ENCODE assay signal across 22 cellular contexts in the genomic region with DNA sequence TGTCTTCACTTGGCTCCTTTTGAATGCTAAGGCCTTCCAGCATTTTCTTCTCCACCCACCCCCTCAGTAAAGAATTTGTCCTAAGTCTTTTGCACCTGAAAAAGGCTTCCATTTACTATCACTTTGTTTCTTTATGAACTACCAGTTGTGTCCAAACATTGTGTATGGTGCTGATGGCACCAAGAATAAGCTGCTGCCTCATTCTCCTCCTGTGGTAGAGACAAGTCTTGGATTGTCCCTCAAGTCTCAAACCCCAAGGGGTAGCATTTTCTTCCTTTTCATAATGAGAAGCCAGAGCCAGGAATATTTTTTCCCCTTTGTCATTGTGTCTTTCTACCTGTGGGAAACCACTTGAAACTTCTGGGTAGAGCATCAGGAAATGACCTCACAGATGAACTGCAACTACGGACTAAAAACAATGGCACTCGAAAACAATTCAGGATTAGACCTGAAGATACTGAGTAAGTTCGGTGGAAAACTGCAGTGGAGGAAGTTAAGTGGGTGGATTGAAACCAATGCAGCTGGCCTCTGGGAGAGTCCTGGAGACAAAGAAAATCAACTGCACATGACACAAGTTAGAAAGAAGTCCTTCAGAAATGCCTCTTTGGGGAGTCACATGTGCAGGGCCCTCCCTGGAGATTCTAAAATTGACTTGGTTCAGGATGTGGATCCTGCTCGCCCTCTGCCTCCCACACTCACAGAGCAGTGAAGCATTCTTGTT.
DNase-seq lines count a peak whose midpoint lies in the region; ATAC-seq and TF ChIP-seq lines count a peak whose summit lies in the region.
"Had no signal": no experiment of that assay in that cellular context is flagged by ENCODE, and none has a peak within 500 bp of the region (broad histone marks: within the 10 kb centered on the region; RNA-seq: fewer than 3 reads in every experiment).

No MANE protein-coding gene starts in this region.

- H3K27ac ChIP-seq in A673 (ENCODE audit: low read depth, low read length, poor library complexity, severe bottlenecking) (no peak overlapping the region), HEK293 (ENCODE audit: extremely low read depth, low read depth, low read length) (no peak overlapping the region), caudate nucleus (ENCODE audit: low read depth, low read length) (peak overlapping the region; percentile 16), mesodermal cell (ENCODE audit: low read depth, low read length, severe bottlenecking) (peak overlapping the region; percentile 25)
- H3K27ac ChIP-seq: A549, cardiac muscle cell, SJCRH30 had no signal

- CTCF ChIA-PET in A673 (lab: Charles Lee) = no interaction called here
- CTCF ChIA-PET in HEK293 (lab: Yijun Ruan, JAX) = no interaction called here

- peak; percentile 15 for DNase-seq in A673 (ENCODE audit: low spot score)
- peak in 2 of 61 donors; percentile 13 to 28 for DNase-seq in caudate nucleus (lab: John Stamatoyannopoulos, UW)
- DNase-seq in activated CD8-positive, alpha-beta memory T cell treated with anti-CD3 and anti-CD28 coated beads, Interleukin-2, amount 50 U/mL, for 48 hours = no peak
- no peak for DNase-seq in H4 (ENCODE audit: low spot score)
- DNase-seq in activated T-cell treated with anti-CD3 and anti-CD28 coated beads for 4 hours = no peak
- DNase-seq: activated CD4-positive, alpha-beta memory T cell treated with anti-CD3 and anti-CD28 coated beads for 36 hours; activated CD4-positive, CD25-positive, alpha-beta regulatory T cell treated with anti-CD3 and anti-CD28 coated beads, Interleukin-2, amount 50 U/mL, for 72 hours; cortex of kidney; NCI-H2081; NCI-H446; NCI-H774; SJCRH30; stimulated activated naive CD8-positive, alpha-beta T cell treated with anti-CD3 and anti-CD28 coated beads, Interleukin-15, Interleukin-2, amounts not matched to agents 100 U/mL and 50 U/mL, for 24 hours; T-helper 1 cell had no signal

- H3K4me3 ChIP-seq in A673 (ENCODE audit: low read depth, low read length, poor library complexity, severe bottlenecking) = no peak overlapping the region
- no peak overlapping the region for H3K4me3 ChIP-seq in HEK293 (ENCODE audit: low read depth, low read length)
- H3K4me3 ChIP-seq in mesodermal cell (ENCODE audit: extremely low read depth, insufficient read depth, low read length, poor library complexity, severe bottlenecking) = no peak overlapping the region
- H3K4me3 ChIP-seq: A549, cardiac muscle cell, HAP-1, lung, SJCRH30 had no signal

- intact Hi-C loops in A673 (cut with micrococcal nuclease; ENCODE audit: unreplicated experiment) = no loop called here

- H3K27me3 ChIP-seq in A673 (replicated peaks; ENCODE audit: insufficient read depth, low read depth, low read length, poor library complexity) = no peaks in the 10 kb centered on the region
- H3K27me3 ChIP-seq: cardiac muscle cell, SJCRH30 had no signal

- no TSS peak for BruUV-seq in A673 (replicated peaks; lab: Mats Ljungman, UMichigan)

- ATAC-seq in GM19035 (IDR thresholded peaks at IDR 0.05; ENCODE audit: unreplicated experiment) = no peak
- ATAC-seq: A549; activated naive CD4-positive, alpha-beta T cell treated with anti-CD3 and anti-CD28 coated beads, Interleukin-2, amount 50 U/mL, for 72 hours; stimulated activated naive CD8-positive, alpha-beta T cell treated with anti-CD3 and anti-CD28 coated beads, Interleukin-15, Interleukin-2, amounts not matched to agents 100 U/mL and 50 U/mL, for 24 hours had no signal

- WGBS in mesodermal cell (ENCODE audit: insufficient coverage in 2 of 2), 2 experiments = 94 to 100% methylated on average over 4 of the region's 4 CpGs

- H3K36me3 ChIP-seq in A673 (ENCODE audit: insufficient read depth, low read length, poor library complexity, severe bottlenecking) (peaks cover 6% of the 10 kb centered on the region), HEK293 (ENCODE audit: control insufficient read depth in 2 of 2, insufficient read depth in 1 of 2, low read length in 2 of 2) (no peaks in the 10 kb centered on the region), mesodermal cell (ENCODE audit: control insufficient read depth, insufficient read depth, low read length) (peaks cover 6% of the 10 kb centered on the region)
- H3K36me3 ChIP-seq: cardiac muscle cell, HAP-1, SJCRH30 had no signal

- POLR2A ChIA-PET in A673 (lab: Charles Lee; ENCODE audit: low non-redundant PET) (no interaction called here), HEK293 (lab: Yijun Ruan, JAX) (interaction anchor here (0.5 kb wide), 1 partner anchor 29 kb away, joined by 3 read pairs; no protein-coding TSS in a partner anchor)

- TF ChIP-seq CTCF in A673 (conservative IDR thresholded peaks at IDR 0.05; ENCODE audit: low read depth, low read length) (no peak), HEK293 (tag by site-specific recombination; IDR thresholded peaks at IDR 0.05) (no peak)

- H3K4me1 ChIP-seq in A673 (ENCODE audit: insufficient read depth, low read length, poor library complexity, severe bottlenecking) = peaks cover 8% of the 10 kb centered on the region
- H3K4me1 ChIP-seq in HEK293 (ENCODE audit: control insufficient read depth, insufficient read depth, low read length) = no peaks in the 10 kb centered on the region
- H3K4me1 ChIP-seq in mesodermal cell (ENCODE audit: control insufficient read depth, insufficient read depth, low read length, poor library complexity, severe bottlenecking) = no peaks in the 10 kb centered on the region
- H3K4me1 ChIP-seq: A549, SJCRH30 had no signal

- H3K9me3 ChIP-seq in A673 (ENCODE audit: low read depth, low read length, poor library complexity, severe bottlenecking) (no peaks in the 10 kb centered on the region), HEK293 (ENCODE audit: control insufficient read depth, insufficient read depth, low read depth, low read length) (no peaks in the 10 kb centered on the region), mesodermal cell (ENCODE audit: control insufficient read depth, low read length) (no peaks in the 10 kb centered on the region)
- H3K9me3 ChIP-seq: A549, HAP-1, SJCRH30 had no signal

TF ChIP-seq in HEK293, 187 proteins besides CTCF, POLR2A, EP300 and RAD21:
- TF ChIP-seq ZFHX2 (tag by site-specific recombination; conservative IDR thresholded peaks at IDR 0.05) (0 out of 2 replicates have a peak, but pooled peaks have one; percentile 6), ZNF292 (tag by site-specific recombination; IDR thresholded peaks at IDR 0.05; ENCODE audit: borderline replicate concordance, low read depth) (no peak)
TF ChIP-seq in HEK293: peak in this region for 1.

Comparison
In these comparisons a context has a peak if more than half of its experiments do, and no peak if none do; other contexts are left out.
1. H3K27ac ChIP-seq: peak in caudate nucleus (single experiment) and mesodermal cell (single experiment); none in A673 (single experiment) and HEK293 (single experiment).